Comparison of ENCODE assay signal across 16 cellular contexts in the genomic region with DNA sequence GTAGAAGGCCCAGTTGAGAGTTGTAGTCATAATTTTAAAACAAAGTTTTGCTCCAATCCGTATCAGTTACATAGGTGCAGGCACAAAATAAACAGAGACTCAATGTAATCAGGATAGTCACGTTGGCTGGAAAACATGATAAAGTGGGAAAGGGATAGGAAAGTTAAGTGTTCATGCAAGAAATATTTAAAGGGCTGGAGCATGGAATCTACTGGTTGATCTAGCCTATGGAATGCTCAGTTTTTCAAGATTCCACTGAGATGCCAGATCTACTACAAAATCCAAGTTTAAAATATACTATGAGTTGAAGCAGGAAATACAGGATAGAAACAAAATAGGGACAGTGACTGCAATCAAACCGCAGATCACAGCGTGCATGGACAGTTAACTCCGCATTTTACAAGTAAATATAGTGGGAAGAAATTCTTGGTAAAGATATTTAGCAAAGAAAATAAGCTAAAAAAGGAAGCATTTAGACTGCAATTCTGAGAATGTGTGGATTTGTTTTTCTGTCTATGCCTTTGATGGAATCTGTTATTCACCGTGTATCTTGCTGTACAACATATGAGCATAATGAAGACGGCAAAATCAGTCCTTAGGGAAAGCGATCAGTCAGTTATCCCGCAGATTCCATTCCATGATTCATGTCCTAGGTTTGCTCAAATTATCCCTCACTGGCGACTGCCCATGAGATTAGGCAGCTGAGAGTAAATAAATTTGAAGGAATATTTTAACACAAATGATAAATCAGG.
DNase-seq lines count a peak whose midpoint lies in the region; ATAC-seq, FAIRE-seq and TF ChIP-seq lines count a peak whose summit lies in the region.
"Had no signal": no experiment of that assay in that cellular context is flagged by ENCODE, and none has a peak within 500 bp of the region (broad histone marks: within the 10 kb centered on the region; RNA-seq: fewer than 3 reads in every experiment).

No MANE protein-coding gene starts in this region.

- H3K27me3 ChIP-seq in HepG2 (ENCODE audit: control insufficient read depth in 1 of 2, insufficient read depth in 2 of 2, low read length in 2 of 2) = no peaks in the 10 kb centered on the region
- no peaks in the 10 kb centered on the region for H3K27me3 ChIP-seq in right lobe of liver
- H3K27me3 ChIP-seq: thyroid gland had no signal

- TF ChIP-seq RAD21 in HepG2 (CRISPR knock-in tag; IDR thresholded peaks at IDR 0.05) = no peak

- H3K4me2 ChIP-seq in HepG2 (ENCODE audit: low read depth, low read length) = no peak overlapping the region

- no peak for FAIRE-seq in HepG2 (lab: Jason Lieb, UNC)
- FAIRE-seq in H54 (lab: Jason Lieb, UNC) = no peak

- no peak for TF ChIP-seq EP300 in HepG2 (IDR thresholded peaks at IDR 0.05; ENCODE audit: low read depth in 2 of 2, low read length in 2 of 2)
- TF ChIP-seq EP300 in HepG2 (CRISPR knock-in tag; IDR thresholded peaks at IDR 0.05; ENCODE audit: borderline replicate concordance) = no peak

- intact Hi-C loops in HepG2 (cut with micrococcal nuclease; ENCODE audit: unreplicated experiment) (no loop called here), right lobe of liver (cut with DNase I) (no loop called here)

- DNase-seq in HepG2 (ENCODE audit: low spot score) (peak; percentile 0), right lobe of liver (no peak), SK-N-DZ (ENCODE audit: low spot score) (peak; percentile 56), fibroblast of peridontal ligament (ENCODE audit: extremely low read depth) (peak; percentile 73), H54 (ENCODE audit: insufficient read length, low spot score) (no peak), pons (ENCODE audit: low spot score) (no peak)
- no peak for DNase-seq in activated CD4-positive, alpha-beta T cell treated with anti-CD3 and anti-CD28 coated beads for 4 hours
- DNase-seq: 8988T, COR-L47, GF-D8, NCI-H1048, NCI-H2171 treated with DMSO at 0.1 percent for 48 hours, Right ventricle myocardium superior, thyroid gland had no signal

- no peak for TF ChIP-seq CTCF in HepG2 (CRISPR knock-in tag; IDR thresholded peaks at IDR 0.05)
- TF ChIP-seq CTCF in right lobe of liver (IDR thresholded peaks at IDR 0.05) = no peak

- no peak overlapping the region for H3K4me3 ChIP-seq in HepG2 (replicated peaks in 1 of 3; ENCODE audit: insufficient read depth in 1 of 3, low read depth in 2 of 3, low read length in 3 of 3)
- H3K4me3 ChIP-seq in right lobe of liver = no peak overlapping the region
- H3K4me3 ChIP-seq: thyroid gland had no signal

- no peaks in the 10 kb centered on the region for H3K79me2 ChIP-seq in HepG2 (ENCODE audit: insufficient read depth, low read length)

- H3K9me3 ChIP-seq in HepG2 (ENCODE audit: low read length) (no peaks in the 10 kb centered on the region), right lobe of liver (no peaks in the 10 kb centered on the region)
- H3K9me3 ChIP-seq: thyroid gland had no signal

- in situ Hi-C loops in HepG2 (cut with HindIII; ENCODE audit: extremely low pct_ligation_motif_present, low pct_unique_long_range_greater_than_20kb) = no loop called here

- H3K27ac ChIP-seq in HepG2 (ENCODE audit: extremely low read length, insufficient read depth, low read length) (no peak overlapping the region), right lobe of liver (no peak overlapping the region)
- H3K27ac ChIP-seq: thyroid gland had no signal

- TF ChIP-seq POLR2A in HepG2 (IDR thresholded peaks at IDR 0.05; ENCODE audit: insufficient read depth in 1 of 2, low read depth in 2 of 2, low read length in 2 of 2) = no peak
- TF ChIP-seq POLR2A in right lobe of liver (IDR thresholded peaks at IDR 0.05) = no peak
- TF ChIP-seq POLR2A in H54 (IDR thresholded peaks at IDR 0.05; ENCODE audit: low read depth, low read length) = no peak

- 23% methylated on average over 10 of the region's 10 CpGs for WGBS in HepG2 (ENCODE audit: low lambda C conversion rate)
- 74% methylated on average over 10 of the region's 10 CpGs for WGBS in right lobe of liver (ENCODE audit: insufficient coverage, low coverage, low lambda C conversion rate, missing lambda C conversion rate)

- ATAC-seq in HepG2 (no peak), right lobe of liver (no peak), HG02938 (IDR thresholded peaks at IDR 0.05; ENCODE audit: unreplicated experiment) (no peak)
- ATAC-seq: natural killer cell treated with Interleukin-12 subunit alpha and Interleukin-12 subunit beta and Interleukin-15 and Interleukin-18, amount 100 ng/mL, for 72 hours had no signal

- H3K4me1 ChIP-seq in HepG2 (ENCODE audit: insufficient read depth, low read length) = no peaks in the 10 kb centered on the region
- H3K4me1 ChIP-seq in right lobe of liver = no peaks in the 10 kb centered on the region
- H3K4me1 ChIP-seq: thyroid gland had no signal

- no peaks in the 10 kb centered on the region for H4K20me1 ChIP-seq in HepG2 (ENCODE audit: insufficient read depth, low read length)

- no peak overlapping the region for H3K9ac ChIP-seq in HepG2 (ENCODE audit: insufficient read depth, low read depth, low read length)

- CTCF ChIA-PET in HepG2 (lab: Yijun Ruan, JAX; ENCODE audit: low intra/inter-chr PET ratio, low total read pairs) = no interaction called here

- H3K36me3 ChIP-seq in HepG2 (replicated peaks in 1 of 2; ENCODE audit: control insufficient read depth in 1 of 2, insufficient read depth in 2 of 2, low read length in 2 of 2) (no peaks in the 10 kb centered on the region), right lobe of liver (no peaks in the 10 kb centered on the region)
- H3K36me3 ChIP-seq: thyroid gland had no signal

- H2AFZ ChIP-seq in HepG2 (ENCODE audit: low read length) = no peak overlapping the region

- POLR2A ChIA-PET in HepG2 (lab: Yijun Ruan, JAX) = no interaction called here

- BruUV-seq in HepG2 (replicated peaks; lab: Mats Ljungman, UMichigan) = no TSS peak

TF ChIP-seq in HepG2, 621 proteins besides CTCF, POLR2A, EP300 and RAD21:
- TF ChIP-seq U2AF1 (optimal IDR thresholded peaks at IDR 0.05; ENCODE audit: low read depth, low read length) = no peak
- TF ChIP-seq, protein P1, sequence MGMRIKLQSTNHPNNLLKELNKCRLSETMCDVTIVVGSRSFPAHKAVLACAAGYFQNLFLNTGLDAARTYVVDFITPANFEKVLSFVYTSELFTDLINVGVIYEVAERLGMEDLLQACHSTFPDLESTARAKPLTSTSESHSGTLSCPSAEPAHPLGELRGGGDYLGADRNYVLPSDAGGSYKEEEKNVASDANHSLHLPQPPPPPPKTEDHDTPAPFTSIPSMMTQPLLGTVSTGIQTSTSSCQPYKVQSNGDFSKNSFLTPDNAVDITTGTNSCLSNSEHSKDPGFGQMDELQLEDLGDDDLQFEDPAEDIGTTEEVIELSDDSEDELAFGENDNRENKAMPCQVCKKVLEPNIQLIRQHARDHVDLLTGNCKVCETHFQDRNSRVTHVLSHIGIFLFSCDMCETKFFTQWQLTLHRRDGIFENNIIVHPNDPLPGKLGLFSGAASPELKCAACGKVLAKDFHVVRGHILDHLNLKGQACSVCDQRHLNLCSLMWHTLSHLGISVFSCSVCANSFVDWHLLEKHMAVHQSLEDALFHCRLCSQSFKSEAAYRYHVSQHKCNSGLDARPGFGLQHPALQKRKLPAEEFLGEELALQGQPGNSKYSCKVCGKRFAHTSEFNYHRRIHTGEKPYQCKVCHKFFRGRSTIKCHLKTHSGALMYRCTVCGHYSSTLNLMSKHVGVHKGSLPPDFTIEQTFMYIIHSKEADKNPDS (CRISPR knock-in tag; IDR thresholded peaks at IDR 0.05) = no peak

Comparison
In these comparisons a context has a peak if more than half of its experiments do, and no peak if none do; other contexts are left out.
1. DNase-seq: peak in HepG2 (single experiment), SK-N-DZ (single experiment) and fibroblast of peridontal ligament (single experiment); none in right lobe of liver (0 of 3), activated CD4-positive, alpha-beta T cell treated with anti-CD3 and anti-CD28 coated beads for 4 hours (0 of 2), H54 (single experiment) and pons (single experiment).